In genomic region chr10:70145666-70146488, GRCh38 we compare ENCODE assay signal across 8 cellular contexts. TPM values are rescaled to one million over a fixed set of nuclear protein-coding genes. Genes with fewer than 3 reads are reported as not detected.
DNase-seq lines count a peak whose midpoint lies in the region; ATAC-seq, FAIRE-seq and TF ChIP-seq lines count a peak whose summit lies in the region.

No MANE protein-coding gene starts in this region.

- H3K36me3 ChIP-seq in kidney (ENCODE audit: control insufficient read depth in 1 of 2, insufficient read depth in 2 of 2, low read length in 2 of 2): peaks cover 4 to 12% of the 10 kb centered on the region in 2 donors

- POLR2A ChIA-PET in activated B cell treated with CpG ODN at 0.5 μM for 24 hours (lab: Charles Lee): interaction anchor here (0.8 to 6.7 kb wide), 16 partner anchors 10 to 1814 kb away, joined by 3 to 106 read pairs (median 4); partner anchors contain the start of genes AIFM2, DDX21, EIF4EBP2 and HNRNPH3

- TF ChIP-seq CTCF in activated B cell treated with CpG ODN at 0.5 μM for 24 hours (IDR thresholded peaks at IDR 0.05) (no peak), kidney (IDR thresholded peaks at IDR 0.05; ENCODE audit: borderline replicate concordance, extremely low read depth, insufficient read depth) (peak; percentile 52)

- peak overlapping the region; percentile 96 for H3K27ac Mint-ChIP-seq in activated B cell treated with CpG ODN at 0.5 μM for 24 hours

- intact Hi-C loops in activated B cell treated with CpG ODN at 0.5 μM for 24 hours (cut with micrococcal nuclease): loop anchor here (1.0 to 10.0 kb wide), 13 partner anchors 14 to 1424 kb away; partner anchors contain the start of genes AIFM2, CCAR1, EIF4EBP2 and FAM241B
- intact Hi-C loops in kidney (cut with DNase I): no loop called here

- H3K9me3 Mint-ChIP-seq in activated B cell treated with CpG ODN at 0.5 μM for 24 hours: no peaks in the 10 kb centered on the region

- DNase-seq in NAMALWA (ENCODE audit: low spot score) (peak; percentile 80), activated B cell treated with CpG ODN at 0.5 μM for 24 hours (peak; percentile 80), caudate nucleus (lab: John Stamatoyannopoulos, UW) (peak in 47 of 61 donors; percentile 26 to 85 (median 56)), kidney (peak; percentile 92), SHP77 treated with DMSO at 0.1 percent for 48 hours (lab: John Stamatoyannopoulos, UW) (no peak)
- DNase-seq in stimulated activated CD4-positive, alpha-beta T cell treated with anti-CD3 and anti-CD28 coated beads, Interleukin-15, amount 100 ng/mL, for 24 hours: peak; percentile 75

- H3K4me1 ChIP-seq in kidney (ENCODE audit: control insufficient read depth in 1 of 2, insufficient read depth in 1 of 2, low read depth in 1 of 2, low read length in 2 of 2): peaks cover 5 to 9% of the 10 kb centered on the region in 2 donors

- ATAC-seq in GM18499 (IDR thresholded peaks at IDR 0.05; ENCODE audit: insufficient read depth, unreplicated experiment) (peak; percentile 17), HG02588 (IDR thresholded peaks at IDR 0.05; ENCODE audit: unreplicated experiment) (peak; percentile 46), activated B cell treated with CpG ODN at 0.5 μM for 24 hours (ENCODE audit: low read depth) (peak; percentile 63)

- H3K36me3 Mint-ChIP-seq in activated B cell treated with CpG ODN at 0.5 μM for 24 hours (ENCODE audit: low read depth): peaks cover 16% of the 10 kb centered on the region

- H3K4me3 ChIP-seq in kidney (ENCODE audit: low read length in 2 of 2): peak overlapping the region; percentile 68 to 82

- FAIRE-seq in kidney (lab: Jason Lieb, UNC): no peak

- H3K27me3 Mint-ChIP-seq in activated B cell treated with CpG ODN at 0.5 μM for 24 hours: no peaks in the 10 kb centered on the region

- CTCF ChIA-PET in activated B cell treated with CpG ODN at 0.5 μM for 24 hours (lab: Charles Lee): interaction anchor here (0.7 to 2.9 kb wide), 18 partner anchors 10 to 259 kb away, joined by 3 to 49 read pairs (median 5); partner anchors contain the start of genes AIFM2 and SAR1A

- H3K4me1 Mint-ChIP-seq in activated B cell treated with CpG ODN at 0.5 μM for 24 hours: peaks cover 27% of the 10 kb centered on the region

- H3K9me3 ChIP-seq in kidney (ENCODE audit: control insufficient read depth in 1 of 2, low read length in 2 of 2): no peaks in the 10 kb centered on the region

- peak overlapping the region; percentile 26 to 80 for H3K9ac ChIP-seq in kidney (ENCODE audit: low read length in 2 of 2)

- H3K27ac ChIP-seq in caudate nucleus (ENCODE audit: low read depth, low read length) (peak overlapping the region; percentile 87), kidney (ENCODE audit: low read depth in 2 of 2, low read length in 2 of 2) (peak overlapping the region; percentile 91)

- peak overlapping the region; percentile 95 for H3K4me3 Mint-ChIP-seq in activated B cell treated with CpG ODN at 0.5 μM for 24 hours

RNA-seq across cellular contexts. Expression of gene TYSND1, which starts 0.6 kb away (rescaled TPM):
- total RNA-seq in activated B cell treated with CpG ODN at 0.5 μM for 24 hours: 18.2 and 22.0 TPM in 2 replicates
- 13.8 TPM for total RNA-seq in kidney
- polyA plus RNA-seq in kidney (ENCODE audit: insufficient read depth, low read depth, low replicate concordance): 12.9 TPM

RNA-seq across cellular contexts. Expression of gene AIFM2, which starts 13.3 kb away (rescaled TPM):
- total RNA-seq in activated B cell treated with CpG ODN at 0.5 μM for 24 hours: 8.9 and 10.8 TPM in 2 replicates
- total RNA-seq in kidney: 12.7 TPM
- 14.8 TPM for polyA plus RNA-seq in kidney (ENCODE audit: insufficient read depth, low read depth, low replicate concordance)

RNA-seq across cellular contexts. Expression of gene SAR1A, which starts 24.4 kb away (rescaled TPM):
- total RNA-seq in activated B cell treated with CpG ODN at 0.5 μM for 24 hours (65.9 and 67.6 TPM in 2 replicates), kidney (109 TPM)
- 55.7 TPM for polyA plus RNA-seq in kidney (ENCODE audit: insufficient read depth, low read depth, low replicate concordance)
